In genomic region chr17:7775058-7775457, GRCh38 we compare ENCODE assay signal across 2 cellular contexts.
TF ChIP-seq lines count a peak whose summit lies in the region.

No MANE protein-coding gene starts in this region.

TF ChIP-seq in IMR-90, 13 proteins besides CTCF, POLR2A, EP300 and RAD21:
- no peak for TF ChIP-seq ELK1 (IDR thresholded peaks at IDR 0.05; ENCODE audit: borderline replicate concordance, low read depth, low read length)
- TF ChIP-seq RFX5 (IDR thresholded peaks at IDR 0.05; ENCODE audit: low read depth, low read length): no peak
- TF ChIP-seq NFE2L2 (IDR thresholded peaks at IDR 0.05; ENCODE audit: low read depth, low read length): no peak
- no peak for TF ChIP-seq USF2 (IDR thresholded peaks at IDR 0.05; ENCODE audit: low read depth, low read length)
- TF ChIP-seq BHLHE40 (IDR thresholded peaks at IDR 0.05; ENCODE audit: low read depth, low read length): no peak
- no peak for TF ChIP-seq FOS (IDR thresholded peaks at IDR 0.05; ENCODE audit: low read depth, low read length)
- no peak for TF ChIP-seq MAZ (IDR thresholded peaks at IDR 0.05; ENCODE audit: borderline replicate concordance, low read depth, low read length)
- no peak for TF ChIP-seq MAFK (IDR thresholded peaks at IDR 0.05; ENCODE audit: low read depth, low read length)
- no peak for TF ChIP-seq CEBPB (IDR thresholded peaks at IDR 0.05; ENCODE audit: low read depth, low read length)
- no peak for TF ChIP-seq RCOR1 (IDR thresholded peaks at IDR 0.05; ENCODE audit: insufficient replicate concordance, low read length)
- TF ChIP-seq MXI1 (IDR thresholded peaks at IDR 0.05; ENCODE audit: borderline replicate concordance, low read depth, low read length): no peak
- no peak for TF ChIP-seq SMC3 (IDR thresholded peaks at IDR 0.05; ENCODE audit: low read depth, low read length)
- TF ChIP-seq CHD1 (IDR thresholded peaks at IDR 0.05; ENCODE audit: low read depth, low read length): no peak

TF ChIP-seq in H1, 55 proteins besides CTCF, POLR2A, EP300 and RAD21:
- no peak for TF ChIP-seq TBP (IDR thresholded peaks at IDR 0.05; ENCODE audit: low read depth, low read length)
- no peak for TF ChIP-seq MAFK (IDR thresholded peaks at IDR 0.05; ENCODE audit: low read depth, low read length)
- no peak for TF ChIP-seq CREB1 (IDR thresholded peaks at IDR 0.05)
- TF ChIP-seq ASH2L (IDR thresholded peaks at IDR 0.05; ENCODE audit: low read length): no peak
- TF ChIP-seq EZH2 (IDR thresholded peaks at IDR 0.05; ENCODE audit: low read depth, low read length, severe bottlenecking): no peak
- no peak for TF ChIP-seq TEAD4 (IDR thresholded peaks at IDR 0.05; ENCODE audit: low read depth, low read length)
- TF ChIP-seq KDM5A (IDR thresholded peaks at IDR 0.05; ENCODE audit: low read length): no peak
- TF ChIP-seq BCL11A (IDR thresholded peaks at IDR 0.05; ENCODE audit: low read depth in 2 of 2, low read length in 2 of 2): no peak
- TF ChIP-seq YY1 (IDR thresholded peaks at IDR 0.05; ENCODE audit: low read depth, low read length): no peak
- no peak for TF ChIP-seq ATF2 (IDR thresholded peaks at IDR 0.05; ENCODE audit: low read length)
- TF ChIP-seq USF2 (IDR thresholded peaks at IDR 0.05; ENCODE audit: low read length): no peak
